Comparison of ENCODE assay signal across 1 cellular context in genomic region chr10:71243756-71244637, GRCh38.
TF ChIP-seq lines count a peak whose summit lies in the region.

No MANE protein-coding gene starts in this region.

TF ChIP-seq in HCT116, 20 proteins besides CTCF, POLR2A, EP300 and RAD21 (continued from another document):
- TF ChIP-seq ZBTB33 (IDR thresholded peaks at IDR 0.05; ENCODE audit: extremely low read depth, insufficient replicate concordance, low read length) (no peak), CBX3 (IDR thresholded peaks at IDR 0.05; ENCODE audit: low read depth) (no peak), MAX (IDR thresholded peaks at IDR 0.05) (no peak)
